Comparison of ENCODE assay signal across 1 cellular context in the genomic region with DNA sequence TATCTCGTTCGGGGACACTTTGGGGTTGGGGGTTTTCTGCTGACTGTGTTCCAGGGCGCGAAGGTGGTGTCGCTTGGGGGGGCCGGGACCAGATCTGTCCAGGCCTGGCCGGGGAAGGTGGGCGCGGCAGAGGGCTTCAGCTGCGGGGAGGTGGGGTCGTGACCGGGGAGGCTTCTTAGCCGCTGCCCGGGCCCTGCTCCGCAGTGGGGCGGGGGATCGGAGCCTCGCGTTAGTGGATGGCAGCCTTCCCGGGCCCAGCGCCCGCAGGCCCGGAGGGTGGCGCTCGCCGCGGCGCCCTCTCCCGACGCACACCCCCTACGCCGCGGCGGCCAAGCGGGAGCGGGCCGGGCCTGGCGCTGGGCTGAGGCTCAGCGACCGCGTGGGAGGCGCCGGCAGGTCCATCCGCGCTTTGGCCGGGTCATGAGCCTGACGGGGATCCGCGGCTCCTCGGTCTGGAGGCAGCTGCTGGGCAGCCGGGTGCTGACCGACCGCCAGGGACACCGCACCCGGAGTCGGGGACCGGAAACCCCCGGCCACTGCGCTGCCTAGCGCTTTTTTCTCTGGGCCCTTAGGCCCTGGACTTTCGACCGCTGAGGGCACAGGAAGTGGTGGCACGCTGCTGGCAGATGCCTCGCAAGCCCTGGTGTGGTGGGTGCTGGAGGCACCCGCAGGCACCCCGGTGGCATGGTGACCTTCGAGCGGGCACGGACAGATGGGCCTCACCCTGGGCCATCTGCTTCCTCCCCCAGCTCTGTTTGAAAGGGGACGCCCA.
A peak's percentile ranks its signal among the peaks of the same experiment; 100 is the strongest.
TF ChIP-seq lines count a peak whose summit lies in the region.

No MANE protein-coding gene starts in this region.

TF ChIP-seq in HEK293, 187 proteins besides CTCF, POLR2A, EP300 and RAD21 (continued from another document and continues in another):
- TF ChIP-seq ZNF571 (tag by site-specific recombination; IDR thresholded peaks at IDR 0.05) (no peak), ZEB2 (tag by site-specific recombination; IDR thresholded peaks at IDR 0.05) (peak; percentile 9), REPIN1 (tag by site-specific recombination; IDR thresholded peaks at IDR 0.05; ENCODE audit: low read depth) (no peak), ZNF561 (tag by site-specific recombination; IDR thresholded peaks at IDR 0.05; ENCODE audit: borderline replicate concordance) (0 out of 2 replicates have a peak, but pooled peaks have one; percentile 30), GLIS1 (tag by site-specific recombination; IDR thresholded peaks at IDR 0.05) (peak; percentile 17; the same call in 1 of the 2 replicates), ZNF184 (tag by site-specific recombination; IDR thresholded peaks at IDR 0.05) (no peak), ZFP3 (tag by site-specific recombination; IDR thresholded peaks at IDR 0.05; ENCODE audit: low read depth) (no peak), ZNF416 (tag by site-specific recombination; IDR thresholded peaks at IDR 0.05) (no peak), ZNF112 (tag by site-specific recombination; IDR thresholded peaks at IDR 0.05) (no peak), ZSCAN30 (tag by site-specific recombination; IDR thresholded peaks at IDR 0.05) (0 out of 2 replicates have a peak, but pooled peaks have one; percentile 16), ZFP37 (tag by site-specific recombination; IDR thresholded peaks at IDR 0.05) (no peak; the same call in 1 of the 2 replicates), YY1 (tag by site-specific recombination; IDR thresholded peaks at IDR 0.05) (no peak), HOXA7 (CRISPR knock-in tag; IDR thresholded peaks at IDR 0.05; ENCODE audit: borderline replicate concordance) (no peak), ZNF658 (tag by site-specific recombination; IDR thresholded peaks at IDR 0.05) (no peak), ZSCAN23 (tag by site-specific recombination; IDR thresholded peaks at IDR 0.05) (no peak), ZNF837 (tag by site-specific recombination; IDR thresholded peaks at IDR 0.05) (no peak), ZNF596 (tag by site-specific recombination; IDR thresholded peaks at IDR 0.05) (no peak), ZNF843 (tag by site-specific recombination; IDR thresholded peaks at IDR 0.05) (no peak), ZNF394 (tag by site-specific recombination; IDR thresholded peaks at IDR 0.05; ENCODE audit: borderline replicate concordance) (peak; percentile 14; the same call in 1 of the 2 replicates), ZNF248 (tag by site-specific recombination; IDR thresholded peaks at IDR 0.05) (no peak), ZBTB20 (tag by site-specific recombination; IDR thresholded peaks at IDR 0.05) (peak; percentile 96; the same call in 1 of the 2 replicates), ZNF202 (tag by site-specific recombination; IDR thresholded peaks at IDR 0.05; ENCODE audit: borderline replicate concordance) (no peak), ZFP41 (tag by site-specific recombination; IDR thresholded peaks at IDR 0.05; ENCODE audit: borderline replicate concordance) (0 out of 2 replicates have a peak, but pooled peaks have one; percentile 24), ZNF600 (tag by site-specific recombination; IDR thresholded peaks at IDR 0.05) (peak; percentile 81; the same call in 1 of the 2 replicates), TCF7L2 (IDR thresholded peaks at IDR 0.05; ENCODE audit: borderline replicate concordance, low read depth, low read length) (no peak), ZNF292 (tag by site-specific recombination; IDR thresholded peaks at IDR 0.05; ENCODE audit: borderline replicate concordance, low read depth) (no peak), TRIM28 (IDR thresholded peaks at IDR 0.05; ENCODE audit: borderline replicate concordance, low read length) (no peak), ZNF121 (tag by site-specific recombination; IDR thresholded peaks at IDR 0.05) (peak; percentile 10; the same call in 1 of the 2 replicates), ZBTB1 (tag by site-specific recombination; IDR thresholded peaks at IDR 0.05) (no peak), KLF10 (tag by site-specific recombination; IDR thresholded peaks at IDR 0.05) (peak; percentile 66; the same call in 1 of the 2 replicates), GLI4 (tag by site-specific recombination; IDR thresholded peaks at IDR 0.05) (peak; percentile 69; the same call in 1 of the 2 replicates), SP2 (tag by site-specific recombination; IDR thresholded peaks at IDR 0.05) (peak; percentile 46), ZBTB17 (tag by site-specific recombination; IDR thresholded peaks at IDR 0.05) (peak; percentile 85), ZNF391 (tag by site-specific recombination; IDR thresholded peaks at IDR 0.05; ENCODE audit: borderline replicate concordance, low read depth) (no peak), ZNF23 (tag by site-specific recombination; IDR thresholded peaks at IDR 0.05; ENCODE audit: borderline replicate concordance) (no peak; the same call in 1 of the 2 replicates)
- TF ChIP-seq, protein P1, sequence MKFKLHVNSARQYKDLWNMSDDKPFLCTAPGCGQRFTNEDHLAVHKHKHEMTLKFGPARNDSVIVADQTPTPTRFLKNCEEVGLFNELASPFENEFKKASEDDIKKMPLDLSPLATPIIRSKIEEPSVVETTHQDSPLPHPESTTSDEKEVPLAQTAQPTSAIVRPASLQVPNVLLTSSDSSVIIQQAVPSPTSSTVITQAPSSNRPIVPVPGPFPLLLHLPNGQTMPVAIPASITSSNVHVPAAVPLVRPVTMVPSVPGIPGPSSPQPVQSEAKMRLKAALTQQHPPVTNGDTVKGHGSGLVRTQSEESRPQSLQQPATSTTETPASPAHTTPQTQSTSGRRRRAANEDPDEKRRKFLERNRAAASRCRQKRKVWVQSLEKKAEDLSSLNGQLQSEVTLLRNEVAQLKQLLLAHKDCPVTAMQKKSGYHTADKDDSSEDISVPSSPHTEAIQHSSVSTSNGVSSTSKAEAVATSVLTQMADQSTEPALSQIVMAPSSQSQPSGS (tag by site-specific recombination; IDR thresholded peaks at IDR 0.05; ENCODE audit: low read depth), result no peak
- TF ChIP-seq, protein P2, sequence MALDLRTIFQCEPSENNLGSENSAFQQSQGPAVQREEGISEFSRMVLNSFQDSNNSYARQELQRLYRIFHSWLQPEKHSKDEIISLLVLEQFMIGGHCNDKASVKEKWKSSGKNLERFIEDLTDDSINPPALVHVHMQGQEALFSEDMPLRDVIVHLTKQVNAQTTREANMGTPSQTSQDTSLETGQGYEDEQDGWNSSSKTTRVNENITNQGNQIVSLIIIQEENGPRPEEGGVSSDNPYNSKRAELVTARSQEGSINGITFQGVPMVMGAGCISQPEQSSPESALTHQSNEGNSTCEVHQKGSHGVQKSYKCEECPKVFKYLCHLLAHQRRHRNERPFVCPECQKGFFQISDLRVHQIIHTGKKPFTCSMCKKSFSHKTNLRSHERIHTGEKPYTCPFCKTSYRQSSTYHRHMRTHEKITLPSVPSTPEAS (tag by site-specific recombination; IDR thresholded peaks at IDR 0.05), result no peak
- TF ChIP-seq, protein P3, sequence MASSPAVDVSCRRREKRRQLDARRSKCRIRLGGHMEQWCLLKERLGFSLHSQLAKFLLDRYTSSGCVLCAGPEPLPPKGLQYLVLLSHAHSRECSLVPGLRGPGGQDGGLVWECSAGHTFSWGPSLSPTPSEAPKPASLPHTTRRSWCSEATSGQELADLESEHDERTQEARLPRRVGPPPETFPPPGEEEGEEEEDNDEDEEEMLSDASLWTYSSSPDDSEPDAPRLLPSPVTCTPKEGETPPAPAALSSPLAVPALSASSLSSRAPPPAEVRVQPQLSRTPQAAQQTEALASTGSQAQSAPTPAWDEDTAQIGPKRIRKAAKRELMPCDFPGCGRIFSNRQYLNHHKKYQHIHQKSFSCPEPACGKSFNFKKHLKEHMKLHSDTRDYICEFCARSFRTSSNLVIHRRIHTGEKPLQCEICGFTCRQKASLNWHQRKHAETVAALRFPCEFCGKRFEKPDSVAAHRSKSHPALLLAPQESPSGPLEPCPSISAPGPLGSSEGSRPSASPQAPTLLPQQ (tag by site-specific recombination; IDR thresholded peaks at IDR 0.05), result 0 out of 2 replicates have a peak, but pooled peaks have one; percentile 23
- TF ChIP-seq, protein P4, sequence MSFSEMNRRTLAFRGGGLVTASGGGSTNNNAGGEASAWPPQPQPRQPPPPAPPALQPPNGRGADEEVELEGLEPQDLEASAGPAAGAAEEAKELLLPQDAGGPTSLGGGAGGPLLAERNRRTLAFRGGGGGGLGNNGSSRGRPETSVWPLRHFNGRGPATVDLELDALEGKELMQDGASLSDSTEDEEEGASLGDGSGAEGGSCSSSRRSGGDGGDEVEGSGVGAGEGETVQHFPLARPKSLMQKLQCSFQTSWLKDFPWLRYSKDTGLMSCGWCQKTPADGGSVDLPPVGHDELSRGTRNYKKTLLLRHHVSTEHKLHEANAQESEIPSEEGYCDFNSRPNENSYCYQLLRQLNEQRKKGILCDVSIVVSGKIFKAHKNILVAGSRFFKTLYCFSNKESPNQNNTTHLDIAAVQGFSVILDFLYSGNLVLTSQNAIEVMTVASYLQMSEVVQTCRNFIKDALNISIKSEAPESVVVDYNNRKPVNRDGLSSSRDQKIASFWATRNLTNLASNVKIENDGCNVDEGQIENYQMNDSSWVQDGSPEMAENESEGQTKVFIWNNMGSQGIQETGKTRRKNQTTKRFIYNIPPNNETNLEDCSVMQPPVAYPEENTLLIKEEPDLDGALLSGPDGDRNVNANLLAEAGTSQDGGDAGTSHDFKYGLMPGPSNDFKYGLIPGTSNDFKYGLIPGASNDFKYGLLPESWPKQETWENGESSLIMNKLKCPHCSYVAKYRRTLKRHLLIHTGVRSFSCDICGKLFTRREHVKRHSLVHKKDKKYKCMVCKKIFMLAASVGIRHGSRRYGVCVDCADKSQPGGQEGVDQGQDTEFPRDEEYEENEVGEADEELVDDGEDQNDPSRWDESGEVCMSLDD (tag by site-specific recombination; IDR thresholded peaks at IDR 0.05), result peak; percentile 78; the same call in 1 of the 2 replicates
- TF ChIP-seq, protein P5, sequence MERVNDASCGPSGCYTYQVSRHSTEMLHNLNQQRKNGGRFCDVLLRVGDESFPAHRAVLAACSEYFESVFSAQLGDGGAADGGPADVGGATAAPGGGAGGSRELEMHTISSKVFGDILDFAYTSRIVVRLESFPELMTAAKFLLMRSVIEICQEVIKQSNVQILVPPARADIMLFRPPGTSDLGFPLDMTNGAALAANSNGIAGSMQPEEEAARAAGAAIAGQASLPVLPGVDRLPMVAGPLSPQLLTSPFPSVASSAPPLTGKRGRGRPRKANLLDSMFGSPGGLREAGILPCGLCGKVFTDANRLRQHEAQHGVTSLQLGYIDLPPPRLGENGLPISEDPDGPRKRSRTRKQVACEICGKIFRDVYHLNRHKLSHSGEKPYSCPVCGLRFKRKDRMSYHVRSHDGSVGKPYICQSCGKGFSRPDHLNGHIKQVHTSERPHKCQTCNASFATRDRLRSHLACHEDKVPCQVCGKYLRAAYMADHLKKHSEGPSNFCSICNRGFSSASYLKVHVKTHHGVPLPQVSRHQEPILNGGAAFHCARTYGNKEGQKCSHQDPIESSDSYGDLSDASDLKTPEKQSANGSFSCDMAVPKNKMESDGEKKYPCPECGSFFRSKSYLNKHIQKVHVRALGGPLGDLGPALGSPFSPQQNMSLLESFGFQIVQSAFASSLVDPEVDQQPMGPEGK (tag by site-specific recombination; IDR thresholded peaks at IDR 0.05), result peak; percentile 78
- TF ChIP-seq, protein P6, sequence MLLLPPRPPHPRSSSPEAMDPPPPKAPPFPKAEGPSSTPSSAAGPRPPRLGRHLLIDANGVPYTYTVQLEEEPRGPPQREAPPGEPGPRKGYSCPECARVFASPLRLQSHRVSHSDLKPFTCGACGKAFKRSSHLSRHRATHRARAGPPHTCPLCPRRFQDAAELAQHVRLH (tag by site-specific recombination; IDR thresholded peaks at IDR 0.05), result no peak
- TF ChIP-seq, protein P7, sequence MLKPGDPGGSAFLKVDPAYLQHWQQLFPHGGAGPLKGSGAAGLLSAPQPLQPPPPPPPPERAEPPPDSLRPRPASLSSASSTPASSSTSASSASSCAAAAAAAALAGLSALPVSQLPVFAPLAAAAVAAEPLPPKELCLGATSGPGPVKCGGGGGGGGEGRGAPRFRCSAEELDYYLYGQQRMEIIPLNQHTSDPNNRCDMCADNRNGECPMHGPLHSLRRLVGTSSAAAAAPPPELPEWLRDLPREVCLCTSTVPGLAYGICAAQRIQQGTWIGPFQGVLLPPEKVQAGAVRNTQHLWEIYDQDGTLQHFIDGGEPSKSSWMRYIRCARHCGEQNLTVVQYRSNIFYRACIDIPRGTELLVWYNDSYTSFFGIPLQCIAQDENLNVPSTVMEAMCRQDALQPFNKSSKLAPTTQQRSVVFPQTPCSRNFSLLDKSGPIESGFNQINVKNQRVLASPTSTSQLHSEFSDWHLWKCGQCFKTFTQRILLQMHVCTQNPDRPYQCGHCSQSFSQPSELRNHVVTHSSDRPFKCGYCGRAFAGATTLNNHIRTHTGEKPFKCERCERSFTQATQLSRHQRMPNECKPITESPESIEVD (tag by site-specific recombination; IDR thresholded peaks at IDR 0.05), result no peak
- TF ChIP-seq, protein P8, sequence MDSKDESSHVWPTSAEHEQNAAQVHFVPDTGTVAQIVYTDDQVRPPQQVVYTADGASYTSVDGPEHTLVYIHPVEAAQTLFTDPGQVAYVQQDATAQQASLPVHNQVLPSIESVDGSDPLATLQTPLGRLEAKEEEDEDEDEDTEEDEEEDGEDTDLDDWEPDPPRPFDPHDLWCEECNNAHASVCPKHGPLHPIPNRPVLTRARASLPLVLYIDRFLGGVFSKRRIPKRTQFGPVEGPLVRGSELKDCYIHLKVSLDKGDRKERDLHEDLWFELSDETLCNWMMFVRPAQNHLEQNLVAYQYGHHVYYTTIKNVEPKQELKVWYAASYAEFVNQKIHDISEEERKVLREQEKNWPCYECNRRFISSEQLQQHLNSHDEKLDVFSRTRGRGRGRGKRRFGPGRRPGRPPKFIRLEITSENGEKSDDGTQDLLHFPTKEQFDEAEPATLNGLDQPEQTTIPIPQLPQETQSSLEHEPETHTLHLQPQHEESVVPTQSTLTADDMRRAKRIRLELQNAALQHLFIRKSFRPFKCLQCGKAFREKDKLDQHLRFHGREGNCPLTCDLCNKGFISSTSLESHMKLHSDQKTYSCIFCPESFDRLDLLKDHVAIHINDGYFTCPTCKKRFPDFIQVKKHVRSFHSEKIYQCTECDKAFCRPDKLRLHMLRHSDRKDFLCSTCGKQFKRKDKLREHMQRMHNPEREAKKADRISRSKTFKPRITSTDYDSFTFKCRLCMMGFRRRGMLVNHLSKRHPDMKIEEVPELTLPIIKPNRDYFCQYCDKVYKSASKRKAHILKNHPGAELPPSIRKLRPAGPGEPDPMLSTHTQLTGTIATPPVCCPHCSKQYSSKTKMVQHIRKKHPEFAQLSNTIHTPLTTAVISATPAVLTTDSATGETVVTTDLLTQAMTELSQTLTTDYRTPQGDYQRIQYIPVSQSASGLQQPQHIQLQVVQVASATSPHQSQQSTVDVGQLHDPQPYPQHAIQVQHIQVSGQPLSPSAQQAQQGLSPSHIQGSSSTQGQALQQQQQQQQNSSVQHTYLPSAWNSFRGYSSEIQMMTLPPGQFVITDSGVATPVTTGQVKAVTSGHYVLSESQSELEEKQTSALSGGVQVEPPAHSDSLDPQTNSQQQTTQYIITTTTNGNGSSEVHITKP (tag by site-specific recombination; IDR thresholded peaks at IDR 0.05), result no peak
- TF ChIP-seq, protein P9, sequence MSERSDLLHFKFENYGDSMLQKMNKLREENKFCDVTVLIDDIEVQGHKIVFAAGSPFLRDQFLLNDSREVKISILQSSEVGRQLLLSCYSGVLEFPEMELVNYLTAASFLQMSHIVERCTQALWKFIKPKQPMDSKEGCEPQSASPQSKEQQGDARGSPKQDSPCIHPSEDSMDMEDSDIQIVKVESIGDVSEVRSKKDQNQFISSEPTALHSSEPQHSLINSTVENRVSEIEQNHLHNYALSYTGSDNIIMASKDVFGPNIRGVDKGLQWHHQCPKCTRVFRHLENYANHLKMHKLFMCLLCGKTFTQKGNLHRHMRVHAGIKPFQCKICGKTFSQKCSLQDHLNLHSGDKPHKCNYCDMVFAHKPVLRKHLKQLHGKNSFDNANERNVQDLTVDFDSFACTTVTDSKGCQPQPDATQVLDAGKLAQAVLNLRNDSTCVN (tag by site-specific recombination; optimal IDR thresholded peaks at IDR 0.05), result peak; percentile 80
